Comparison of ENCODE assay signal across 13 cellular contexts in genomic region chr6:125871365-125871764, GRCh38.
DNase-seq lines count a peak whose midpoint lies in the region; ATAC-seq, FAIRE-seq and TF ChIP-seq lines count a peak whose summit lies in the region.
"Had no signal": no experiment of that assay in that cellular context is flagged by ENCODE, and none has a peak within 500 bp of the region (broad histone marks: within the 10 kb centered on the region; RNA-seq: fewer than 3 reads in every experiment).

No MANE protein-coding gene starts in this region.

- no peak for FAIRE-seq in pancreas (lab: Jason Lieb, UNC)

- H3K9me3 ChIP-seq in OCI-LY1 (ENCODE audit: low read length) = no peaks in the 10 kb centered on the region
- no peaks in the 10 kb centered on the region for H3K9me3 ChIP-seq in pancreas
- H3K9me3 ChIP-seq: adrenal gland had no signal

- DNase-seq in DMS153 treated with DMSO at 0.1 percent for 48 hours (lab: John Stamatoyannopoulos, UW; ENCODE audit: unreplicated experiment) (peak; percentile 72), NCI-H187 treated with DMSO at 0.1 percent for 48 hours (lab: John Stamatoyannopoulos, UW) (peak; percentile 48), fibroblast of gingiva (ENCODE audit: low read depth) (peak; percentile 37), activated gamma-delta T cell treated with Interleukin-2 at 50 U/mL for 16 hours (no peak), LoVo (ENCODE audit: low spot score) (no peak), pancreas (no peak)
- DNase-seq: activated CD4-positive, CD25-positive, alpha-beta regulatory T cell treated with anti-CD3 and anti-CD28 coated beads, Interleukin-2, amount 50 U/mL, for 72 hours; activated T-cell treated with anti-CD3 and anti-CD28 coated beads for 4 hours; adrenal gland; stimulated activated CD4-positive, alpha-beta T cell treated with anti-CD3 and anti-CD28 coated beads, Interleukin-15, amount 100 ng/mL, for 24 hours had no signal

- no peak for TF ChIP-seq CTCF in OCI-LY1 (IDR thresholded peaks at IDR 0.05; ENCODE audit: low read length)
- no peak for TF ChIP-seq CTCF in pancreas (IDR thresholded peaks at IDR 0.05)

- ATAC-seq in GM21576 (IDR thresholded peaks at IDR 0.05; ENCODE audit: unreplicated experiment) (no peak), pancreas (no peak)

- no peak overlapping the region for H3K4me3 ChIP-seq in OCI-LY1 (ENCODE audit: low read depth, low read length, poor library complexity, severe bottlenecking)
- no peak overlapping the region for H3K4me3 ChIP-seq in pancreas
- H3K4me3 ChIP-seq: adrenal gland had no signal

- H3K27me3 ChIP-seq in OCI-LY1 (ENCODE audit: insufficient read depth, low read length) = no peaks in the 10 kb centered on the region
- H3K27me3 ChIP-seq in pancreas = no peaks in the 10 kb centered on the region
- H3K27me3 ChIP-seq: adrenal gland had no signal

- no peak overlapping the region for H3K4me2 ChIP-seq in OCI-LY1 (ENCODE audit: low read length)

- no peaks in the 10 kb centered on the region for H4K20me1 ChIP-seq in OCI-LY1 (ENCODE audit: insufficient read depth, low read length)

- H3K36me3 ChIP-seq in OCI-LY1 (ENCODE audit: insufficient read depth, low read length) = peaks cover 18% of the 10 kb centered on the region; the same call in 1 of the 2 replicates
- H3K36me3 ChIP-seq in pancreas = no peaks in the 10 kb centered on the region

- H3K4me1 ChIP-seq in OCI-LY1 (ENCODE audit: insufficient read depth, low read length, severe bottlenecking) = peaks cover 7% of the 10 kb centered on the region
- peaks cover 5 to 11% (median 11%) of the 10 kb centered on the region in 3 donors for H3K4me1 ChIP-seq in pancreas
- H3K4me1 ChIP-seq: parathyroid adenoma had no signal

- H2AFZ ChIP-seq in OCI-LY1 (ENCODE audit: low read length) = no peak overlapping the region
- H2AFZ ChIP-seq: parathyroid adenoma had no signal

- H3K79me2 ChIP-seq in OCI-LY1 (ENCODE audit: insufficient read depth, low read length) = 0 out of 2 replicates have a peak, but pooled peaks cover 5% of the 10 kb centered on the region

- H3K9ac ChIP-seq in OCI-LY1 (ENCODE audit: low read length) = no peak overlapping the region
- H3K9ac ChIP-seq: parathyroid adenoma had no signal

- H3K9me2 ChIP-seq in OCI-LY1 (ENCODE audit: low read depth, low read length) = no peaks in the 10 kb centered on the region

- no peaks in the 10 kb centered on the region for H3F3A ChIP-seq in OCI-LY1 (ENCODE audit: insufficient read depth, low read length)

- H3K27ac ChIP-seq in OCI-LY1 (ENCODE audit: low read depth, low read length, poor library complexity, severe bottlenecking) (peak overlapping the region; percentile 21), pancreas (no peak overlapping the region)
- H3K27ac ChIP-seq: parathyroid adenoma had no signal

- intact Hi-C loops in pancreas (cut with DNase I) = no loop called here

Comparison
In these comparisons a context has a peak if more than half of its experiments do, and no peak if none do; other contexts are left out.
1. DNase-seq: peak in DMS153 treated with DMSO at 0.1 percent for 48 hours (single experiment), NCI-H187 treated with DMSO at 0.1 percent for 48 hours (single experiment) and fibroblast of gingiva (single experiment); none in activated gamma-delta T cell treated with Interleukin-2 at 50 U/mL for 16 hours (single experiment), LoVo (single experiment) and pancreas (0 of 6).